Comparison of ENCODE assay signal across 20 cellular contexts in genomic region chr7:80844916-80845315, GRCh38.
"Had no signal": no experiment of that assay in that cellular context is flagged by ENCODE, and none has a peak within 500 bp of the region (broad histone marks: within the 10 kb centered on the region; RNA-seq: fewer than 3 reads in every experiment).

No MANE protein-coding gene starts in this region.

- ATAC-seq: activated CD8-positive, alpha-beta memory T cell treated with anti-CD3 and anti-CD28 coated beads, Interleukin-2, amount 10 ng/mL, durations not matched to agents 7 days and 5 days; activated T-helper 17 cell treated with anti-CD3 and anti-CD28 coated beads, Interleukin-2, amount 50 U/mL, for 72 hours; left ventricle myocardium superior; natural killer cell treated with Interleukin-12 subunit alpha and Interleukin-12 subunit beta and Interleukin-15 and Interleukin-18, amount 100 ng/mL, for 72 hours; right cardiac atrium; WTC11 had no signal

- H3K36me3 ChIP-seq: brain microvascular endothelial cell, esophagus muscularis mucosa, prostate gland, tibial nerve had no signal

- H3K36me3 Mint-ChIP-seq: activated CD8-positive, alpha-beta memory T cell treated with anti-CD3 and anti-CD28 coated beads, Interleukin-2, amount 10 ng/mL, durations not matched to agents 7 days and 5 days; activated naive CD8-positive, alpha-beta T cell treated with anti-CD3 and anti-CD28 coated beads for 36 hours; memory B cell; natural killer cell treated with Interleukin-12 subunit alpha and Interleukin-12 subunit beta and Interleukin-15 and Interleukin-18, amount 100 ng/mL, for 72 hours; WTC11 had no signal

- H3K9me3 Mint-ChIP-seq: activated naive CD8-positive, alpha-beta T cell treated with anti-CD3 and anti-CD28 coated beads for 36 hours; WTC11 had no signal

- H3K9me3 ChIP-seq: esophagus muscularis mucosa, prostate gland, tibial nerve had no signal

- H3K27ac Mint-ChIP-seq: activated CD4-positive, alpha-beta memory T cell treated with anti-CD3 and anti-CD28 coated beads, Interleukin-2, amount 10 ng/mL, durations not matched to agents 7 days and 5 days; activated CD8-positive, alpha-beta memory T cell treated with anti-CD3 and anti-CD28 coated beads, Interleukin-2, amount 10 ng/mL, durations not matched to agents 7 days and 5 days; activated naive CD8-positive, alpha-beta T cell treated with anti-CD3 and anti-CD28 coated beads for 36 hours; activated T-helper 17 cell treated with anti-CD3 and anti-CD28 coated beads, Interleukin-2, amount 50 U/mL, for 72 hours; immature natural killer cell; memory B cell; natural killer cell treated with Interleukin-12 subunit alpha and Interleukin-12 subunit beta and Interleukin-15 and Interleukin-18, amount 100 ng/mL, for 72 hours; stimulated activated naive CD8-positive, alpha-beta T cell treated with anti-CD3 and anti-CD28 coated beads, Interleukin-15, Interleukin-2, amounts not matched to agents 100 ng/mL and 50 ng/mL, for 24 hours had no signal

- DNase-seq: activated CD4-positive, alpha-beta memory T cell treated with anti-CD3 and anti-CD28 coated beads, Interleukin-2, amount 10 ng/mL, durations not matched to agents 7 days and 5 days; activated CD4-positive, alpha-beta T cell treated with anti-CD3 and anti-CD28 coated beads for 4 hours; activated CD8-positive, alpha-beta memory T cell treated with anti-CD3 and anti-CD28 coated beads, Interleukin-2, amount 10 ng/mL, durations not matched to agents 7 days and 5 days; activated naive CD4-positive, alpha-beta T cell; activated naive CD8-positive, alpha-beta T cell treated with anti-CD3 and anti-CD28 coated beads for 36 hours; amniotic stem cell; brain microvascular endothelial cell; effector CD4-positive, alpha-beta T cell; immature natural killer cell; left ventricle myocardium superior; right cardiac atrium had no signal

- H3K4me3 Mint-ChIP-seq: activated CD4-positive, alpha-beta memory T cell treated with anti-CD3 and anti-CD28 coated beads, Interleukin-2, amount 10 ng/mL, durations not matched to agents 7 days and 5 days; activated CD8-positive, alpha-beta memory T cell treated with anti-CD3 and anti-CD28 coated beads, Interleukin-2, amount 10 ng/mL, durations not matched to agents 7 days and 5 days; activated naive CD8-positive, alpha-beta T cell treated with anti-CD3 and anti-CD28 coated beads for 36 hours; activated T-helper 17 cell treated with anti-CD3 and anti-CD28 coated beads, Interleukin-2, amount 50 U/mL, for 72 hours; memory B cell; natural killer cell treated with Interleukin-12 subunit alpha and Interleukin-12 subunit beta and Interleukin-15 and Interleukin-18, amount 100 ng/mL, for 72 hours; stimulated activated naive CD8-positive, alpha-beta T cell treated with anti-CD3 and anti-CD28 coated beads, Interleukin-15, Interleukin-2, amounts not matched to agents 100 ng/mL and 50 ng/mL, for 24 hours; WTC11 had no signal

- FAIRE-seq: TTC549 had no signal

- H3K27me3 Mint-ChIP-seq: activated CD4-positive, alpha-beta memory T cell treated with anti-CD3 and anti-CD28 coated beads, Interleukin-2, amount 10 ng/mL, durations not matched to agents 7 days and 5 days; activated CD8-positive, alpha-beta memory T cell treated with anti-CD3 and anti-CD28 coated beads, Interleukin-2, amount 10 ng/mL, durations not matched to agents 7 days and 5 days; activated naive CD8-positive, alpha-beta T cell treated with anti-CD3 and anti-CD28 coated beads for 36 hours; activated T-helper 17 cell treated with anti-CD3 and anti-CD28 coated beads, Interleukin-2, amount 50 U/mL, for 72 hours; memory B cell; natural killer cell treated with Interleukin-12 subunit alpha and Interleukin-12 subunit beta and Interleukin-15 and Interleukin-18, amount 100 ng/mL, for 72 hours; stimulated activated naive CD8-positive, alpha-beta T cell treated with anti-CD3 and anti-CD28 coated beads, Interleukin-15, Interleukin-2, amounts not matched to agents 100 ng/mL and 50 ng/mL, for 24 hours had no signal

- H3K27ac ChIP-seq: brain microvascular endothelial cell, prostate gland, tibial nerve had no signal

- H3K27me3 ChIP-seq: brain microvascular endothelial cell, esophagus muscularis mucosa, tibial nerve had no signal

- H3K4me1 Mint-ChIP-seq: activated CD4-positive, alpha-beta memory T cell treated with anti-CD3 and anti-CD28 coated beads, Interleukin-2, amount 10 ng/mL, durations not matched to agents 7 days and 5 days; activated CD8-positive, alpha-beta memory T cell treated with anti-CD3 and anti-CD28 coated beads, Interleukin-2, amount 10 ng/mL, durations not matched to agents 7 days and 5 days; activated naive CD8-positive, alpha-beta T cell treated with anti-CD3 and anti-CD28 coated beads for 36 hours; activated T-helper 17 cell treated with anti-CD3 and anti-CD28 coated beads, Interleukin-2, amount 50 U/mL, for 72 hours; memory B cell had no signal

- H3K4me3 ChIP-seq: esophagus muscularis mucosa, prostate gland, tibial nerve had no signal
